Comparison of ENCODE assay signal across 1 cellular context in the genomic region with DNA sequence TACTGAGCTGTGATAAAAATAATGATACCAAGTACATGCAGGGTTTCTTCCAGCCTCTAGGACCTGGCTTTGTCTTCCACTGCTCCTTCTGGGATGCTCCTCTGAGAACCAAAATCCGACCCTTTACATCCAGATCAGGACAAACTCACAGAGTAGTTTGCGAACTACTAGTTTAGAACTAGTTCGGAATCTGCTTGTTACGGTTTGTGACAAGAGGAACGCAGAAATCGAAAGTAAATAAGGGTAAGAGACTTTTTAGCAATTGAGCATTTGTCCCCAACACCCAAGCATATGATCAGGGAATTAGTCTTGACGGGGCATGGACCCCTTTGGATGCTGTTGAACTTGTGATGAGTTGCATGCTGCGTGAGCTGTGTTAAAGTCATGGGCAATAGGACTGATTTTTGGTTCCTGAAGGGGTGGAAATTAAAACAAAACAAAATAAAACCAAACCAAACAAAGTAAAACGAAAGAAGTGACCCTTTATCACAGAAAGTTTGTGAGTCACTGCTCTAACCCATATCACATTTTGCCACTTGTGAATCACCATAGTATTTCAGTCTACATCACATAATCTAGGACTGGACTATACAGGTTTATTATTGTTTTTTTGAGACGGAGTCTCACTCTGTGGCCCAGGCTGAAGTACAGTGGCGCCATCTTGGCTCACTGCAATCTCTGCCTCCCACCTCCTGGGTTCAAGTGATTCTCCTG.
TF ChIP-seq lines count a peak whose summit lies in the region.

No MANE protein-coding gene starts in this region.

TF ChIP-seq in K562, 482 proteins besides CTCF, POLR2A, EP300 and RAD21 (continued from another document):
- TF ChIP-seq, protein P1, sequence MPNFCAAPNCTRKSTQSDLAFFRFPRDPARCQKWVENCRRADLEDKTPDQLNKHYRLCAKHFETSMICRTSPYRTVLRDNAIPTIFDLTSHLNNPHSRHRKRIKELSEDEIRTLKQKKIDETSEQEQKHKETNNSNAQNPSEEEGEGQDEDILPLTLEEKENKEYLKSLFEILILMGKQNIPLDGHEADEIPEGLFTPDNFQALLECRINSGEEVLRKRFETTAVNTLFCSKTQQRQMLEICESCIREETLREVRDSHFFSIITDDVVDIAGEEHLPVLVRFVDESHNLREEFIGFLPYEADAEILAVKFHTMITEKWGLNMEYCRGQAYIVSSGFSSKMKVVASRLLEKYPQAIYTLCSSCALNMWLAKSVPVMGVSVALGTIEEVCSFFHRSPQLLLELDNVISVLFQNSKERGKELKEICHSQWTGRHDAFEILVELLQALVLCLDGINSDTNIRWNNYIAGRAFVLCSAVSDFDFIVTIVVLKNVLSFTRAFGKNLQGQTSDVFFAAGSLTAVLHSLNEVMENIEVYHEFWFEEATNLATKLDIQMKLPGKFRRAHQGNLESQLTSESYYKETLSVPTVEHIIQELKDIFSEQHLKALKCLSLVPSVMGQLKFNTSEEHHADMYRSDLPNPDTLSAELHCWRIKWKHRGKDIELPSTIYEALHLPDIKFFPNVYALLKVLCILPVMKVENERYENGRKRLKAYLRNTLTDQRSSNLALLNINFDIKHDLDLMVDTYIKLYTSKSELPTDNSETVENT (CRISPR knock-in tag; IDR thresholded peaks at IDR 0.05) = no peak
- TF ChIP-seq PCBP1 (IDR thresholded peaks at IDR 0.05; ENCODE audit: low read depth, low read length, poor library complexity, severe bottlenecking) (no peak), CEBPB (tag; IDR thresholded peaks at IDR 0.05) (no peak), SMARCE1 (IDR thresholded peaks at IDR 0.05) (no peak), TFAM (CRISPR knock-in tag; conservative IDR thresholded peaks at IDR 0.05) (no peak), MIER1 (IDR thresholded peaks at IDR 0.05; ENCODE audit: low read depth) (no peak), CREB1 (IDR thresholded peaks at IDR 0.05) (no peak), CREB1 (CRISPR knock-in tag; IDR thresholded peaks at IDR 0.05) (no peak), IFI16 (CRISPR knock-in tag; IDR thresholded peaks at IDR 0.05) (no peak), NRF1 (conservative IDR thresholded peaks at IDR 0.05 in 1 of 2, IDR thresholded peaks at IDR 0.05 in 1 of 2) (no peak), HSF4 (CRISPR knock-in tag; IDR thresholded peaks at IDR 0.05; ENCODE audit: borderline replicate concordance) (no peak), PHB2 (IDR thresholded peaks at IDR 0.05; ENCODE audit: low read depth) (no peak), BMI1 (IDR thresholded peaks at IDR 0.05; ENCODE audit: low read length) (peak; percentile 38; the same call in 1 of the 2 replicates), DIDO1 (tag; IDR thresholded peaks at IDR 0.05; ENCODE audit: low read depth) (no peak), CBFA2T3 (IDR thresholded peaks at IDR 0.05) (0 out of 2 replicates have a peak, but pooled peaks have one; percentile 18), ZNF717 (CRISPR knock-in tag; IDR thresholded peaks at IDR 0.05) (no peak), POLR2B (IDR thresholded peaks at IDR 0.05; ENCODE audit: low read depth, partially characterized antibody) (no peak), POU5F1 (IDR thresholded peaks at IDR 0.05; ENCODE audit: borderline replicate concordance, low read depth, low read length, partially characterized antibody) (no peak), KDM1A (IDR thresholded peaks at IDR 0.05) (no peak), HDAC1 (IDR thresholded peaks at IDR 0.05) (no peak), ZNF316 (IDR thresholded peaks at IDR 0.05) (no peak), RBFOX2 (IDR thresholded peaks at IDR 0.05; ENCODE audit: low read depth, low read length) (no peak), SMAD4 (CRISPR knock-in tag; conservative IDR thresholded peaks at IDR 0.05) (no peak), FOXK2 (conservative IDR thresholded peaks at IDR 0.05 in 1 of 2, IDR thresholded peaks at IDR 0.05 in 1 of 2; ENCODE audit: low read depth in 2 of 2) (0 out of 4 replicates have a peak, but pooled peaks of 1 of the 2 experiments have one; percentile 32), DACH1 (IDR thresholded peaks at IDR 0.05; ENCODE audit: partially characterized antibody) (no peak)
- TF ChIP-seq, protein P2, sequence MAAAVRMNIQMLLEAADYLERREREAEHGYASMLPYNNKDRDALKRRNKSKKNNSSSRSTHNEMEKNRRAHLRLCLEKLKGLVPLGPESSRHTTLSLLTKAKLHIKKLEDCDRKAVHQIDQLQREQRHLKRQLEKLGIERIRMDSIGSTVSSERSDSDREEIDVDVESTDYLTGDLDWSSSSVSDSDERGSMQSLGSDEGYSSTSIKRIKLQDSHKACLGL (CRISPR knock-in tag; IDR thresholded peaks at IDR 0.05; ENCODE audit: borderline replicate concordance, poor library complexity, severe bottlenecking) = no peak
- TF ChIP-seq, protein P3, sequence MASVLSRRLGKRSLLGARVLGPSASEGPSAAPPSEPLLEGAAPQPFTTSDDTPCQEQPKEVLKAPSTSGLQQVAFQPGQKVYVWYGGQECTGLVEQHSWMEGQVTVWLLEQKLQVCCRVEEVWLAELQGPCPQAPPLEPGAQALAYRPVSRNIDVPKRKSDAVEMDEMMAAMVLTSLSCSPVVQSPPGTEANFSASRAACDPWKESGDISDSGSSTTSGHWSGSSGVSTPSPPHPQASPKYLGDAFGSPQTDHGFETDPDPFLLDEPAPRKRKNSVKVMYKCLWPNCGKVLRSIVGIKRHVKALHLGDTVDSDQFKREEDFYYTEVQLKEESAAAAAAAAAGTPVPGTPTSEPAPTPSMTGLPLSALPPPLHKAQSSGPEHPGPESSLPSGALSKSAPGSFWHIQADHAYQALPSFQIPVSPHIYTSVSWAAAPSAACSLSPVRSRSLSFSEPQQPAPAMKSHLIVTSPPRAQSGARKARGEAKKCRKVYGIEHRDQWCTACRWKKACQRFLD (CRISPR knock-in tag; IDR thresholded peaks at IDR 0.05) = peak; percentile 27; the same call in 1 of the 2 replicates
- TF ChIP-seq, protein P4, sequence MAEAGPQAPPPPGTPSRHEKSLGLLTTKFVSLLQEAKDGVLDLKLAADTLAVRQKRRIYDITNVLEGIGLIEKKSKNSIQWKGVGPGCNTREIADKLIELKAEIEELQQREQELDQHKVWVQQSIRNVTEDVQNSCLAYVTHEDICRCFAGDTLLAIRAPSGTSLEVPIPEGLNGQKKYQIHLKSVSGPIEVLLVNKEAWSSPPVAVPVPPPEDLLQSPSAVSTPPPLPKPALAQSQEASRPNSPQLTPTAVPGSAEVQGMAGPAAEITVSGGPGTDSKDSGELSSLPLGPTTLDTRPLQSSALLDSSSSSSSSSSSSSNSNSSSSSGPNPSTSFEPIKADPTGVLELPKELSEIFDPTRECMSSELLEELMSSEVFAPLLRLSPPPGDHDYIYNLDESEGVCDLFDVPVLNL (CRISPR knock-in tag; IDR thresholded peaks at IDR 0.05; ENCODE audit: low read depth) = no peak
- TF ChIP-seq, protein P5, sequence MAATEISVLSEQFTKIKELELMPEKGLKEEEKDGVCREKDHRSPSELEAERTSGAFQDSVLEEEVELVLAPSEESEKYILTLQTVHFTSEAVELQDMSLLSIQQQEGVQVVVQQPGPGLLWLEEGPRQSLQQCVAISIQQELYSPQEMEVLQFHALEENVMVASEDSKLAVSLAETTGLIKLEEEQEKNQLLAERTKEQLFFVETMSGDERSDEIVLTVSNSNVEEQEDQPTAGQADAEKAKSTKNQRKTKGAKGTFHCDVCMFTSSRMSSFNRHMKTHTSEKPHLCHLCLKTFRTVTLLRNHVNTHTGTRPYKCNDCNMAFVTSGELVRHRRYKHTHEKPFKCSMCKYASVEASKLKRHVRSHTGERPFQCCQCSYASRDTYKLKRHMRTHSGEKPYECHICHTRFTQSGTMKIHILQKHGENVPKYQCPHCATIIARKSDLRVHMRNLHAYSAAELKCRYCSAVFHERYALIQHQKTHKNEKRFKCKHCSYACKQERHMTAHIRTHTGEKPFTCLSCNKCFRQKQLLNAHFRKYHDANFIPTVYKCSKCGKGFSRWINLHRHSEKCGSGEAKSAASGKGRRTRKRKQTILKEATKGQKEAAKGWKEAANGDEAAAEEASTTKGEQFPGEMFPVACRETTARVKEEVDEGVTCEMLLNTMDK (IDR thresholded peaks at IDR 0.05; ENCODE audit: borderline replicate concordance, insufficient read depth, low read depth, low read length, poor library complexity, severe bottlenecking) = no peak
- TF ChIP-seq, protein P6, sequence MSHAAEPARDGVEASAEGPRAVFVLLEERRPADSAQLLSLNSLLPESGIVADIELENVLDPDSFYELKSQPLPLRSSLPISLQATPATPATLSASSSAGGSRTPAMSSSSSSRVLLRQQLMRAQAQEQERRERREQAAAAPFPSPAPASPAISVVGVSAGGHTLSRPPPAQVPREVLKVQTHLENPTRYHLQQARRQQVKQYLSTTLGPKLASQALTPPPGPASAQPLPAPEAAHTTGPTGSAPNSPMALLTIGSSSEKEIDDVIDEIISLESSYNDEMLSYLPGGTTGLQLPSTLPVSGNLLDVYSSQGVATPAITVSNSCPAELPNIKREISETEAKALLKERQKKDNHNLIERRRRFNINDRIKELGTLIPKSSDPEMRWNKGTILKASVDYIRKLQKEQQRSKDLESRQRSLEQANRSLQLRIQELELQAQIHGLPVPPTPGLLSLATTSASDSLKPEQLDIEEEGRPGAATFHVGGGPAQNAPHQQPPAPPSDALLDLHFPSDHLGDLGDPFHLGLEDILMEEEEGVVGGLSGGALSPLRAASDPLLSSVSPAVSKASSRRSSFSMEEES (CRISPR knock-in tag; IDR thresholded peaks at IDR 0.05) = no peak
- TF ChIP-seq, protein P7, sequence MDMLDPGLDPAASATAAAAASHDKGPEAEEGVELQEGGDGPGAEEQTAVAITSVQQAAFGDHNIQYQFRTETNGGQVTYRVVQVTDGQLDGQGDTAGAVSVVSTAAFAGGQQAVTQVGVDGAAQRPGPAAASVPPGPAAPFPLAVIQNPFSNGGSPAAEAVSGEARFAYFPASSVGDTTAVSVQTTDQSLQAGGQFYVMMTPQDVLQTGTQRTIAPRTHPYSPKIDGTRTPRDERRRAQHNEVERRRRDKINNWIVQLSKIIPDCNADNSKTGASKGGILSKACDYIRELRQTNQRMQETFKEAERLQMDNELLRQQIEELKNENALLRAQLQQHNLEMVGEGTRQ (CRISPR knock-in tag; IDR thresholded peaks at IDR 0.05) = no peak
TF ChIP-seq in K562: peak in this region for 14.
